8 cellular contexts compared by ENCODE assay signal in the genomic region with DNA sequence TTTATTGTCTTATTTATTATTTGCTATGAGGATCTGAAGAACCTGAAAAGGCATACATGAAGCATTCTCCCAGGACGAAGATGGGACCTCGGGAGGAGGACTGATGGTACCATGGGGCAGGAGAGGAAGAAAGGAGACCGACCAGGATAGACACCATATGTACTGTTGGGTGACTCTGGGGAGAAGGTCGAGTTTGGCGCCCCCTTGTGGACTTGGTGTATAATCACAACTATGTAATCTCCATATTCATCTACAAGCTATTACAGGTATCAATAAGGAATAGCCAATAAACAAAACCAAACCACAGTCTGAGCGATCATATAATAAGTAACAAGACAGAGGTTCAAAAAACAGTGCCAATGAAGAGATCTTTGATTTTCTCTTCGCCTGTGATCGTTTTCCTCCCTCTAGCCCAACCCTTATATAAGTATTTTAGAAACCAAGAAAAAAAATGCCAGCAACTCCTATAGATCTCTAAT.
DNase-seq lines count a peak whose midpoint lies in the region; ATAC-seq and TF ChIP-seq lines count a peak whose summit lies in the region.

No MANE protein-coding gene starts in this region.

- peak overlapping the region; percentile 96 for H2AFZ ChIP-seq in OCI-LY3 (ENCODE audit: low read depth, low read length)

- no peak overlapping the region for H3K27ac ChIP-seq in OCI-LY3 (ENCODE audit: low read length)
- H3K27ac ChIP-seq in thoracic aorta = no peak overlapping the region

- H3K27me3 ChIP-seq in OCI-LY3 (ENCODE audit: low read depth, low read length) = peaks cover 12% of the 10 kb centered on the region; the same call in 1 of the 2 replicates
- H3K27me3 ChIP-seq in thoracic aorta (replicated peaks; ENCODE audit: insufficient read depth) = no peaks in the 10 kb centered on the region

- TF ChIP-seq CTCF in OCI-LY3 (IDR thresholded peaks at IDR 0.05; ENCODE audit: low read depth, low read length) (peak; percentile 78), fibroblast of mammary gland (conservative IDR thresholded peaks at IDR 0.05; ENCODE audit: control insufficient read depth, insufficient read depth, low read depth, low read length) (peak; percentile 73), thoracic aorta (IDR thresholded peaks at IDR 0.05) (peak; percentile 60)

- H3K36me3 ChIP-seq in OCI-LY3 (replicated peaks; ENCODE audit: low read depth, low read length) = no peaks in the 10 kb centered on the region
- no peaks in the 10 kb centered on the region for H3K36me3 ChIP-seq in thoracic aorta

- DNase-seq in AML-193 (lab: John Stamatoyannopoulos, UW) = peak; percentile 21 to 40
- peak; percentile 21 for DNase-seq in GM19240 (ENCODE audit: insufficient read length, low spot score)
- peak in 48 of 76 experiments; percentile 1 to 65 (median 34) for DNase-seq in HUDEP-2 (lab: John Stamatoyannopoulos, UW; ENCODE audit: unreplicated experiment in 76 of 76)
- peak; percentile 50 for DNase-seq in activated T-cell treated with anti-CD3 and anti-CD28 coated beads for 48 hours (ENCODE audit: low read depth)
- DNase-seq in fibroblast of mammary gland (ENCODE audit: low read depth) = peak; percentile 63
- peak; percentile 27 for DNase-seq in occipital lobe (lab: John Stamatoyannopoulos, UW)
- no peak for DNase-seq in thoracic aorta (ENCODE audit: low spot score)

- no peak for ATAC-seq in thoracic aorta (ENCODE audit: insufficient number of reproducible peaks, low FRiP score, low read depth)

- H3K9me3 ChIP-seq in OCI-LY3 (ENCODE audit: insufficient read depth, low read length) (no peaks in the 10 kb centered on the region), thoracic aorta (no peaks in the 10 kb centered on the region)

- H4K20me1 ChIP-seq in OCI-LY3 (ENCODE audit: insufficient read depth, low read length) = no peaks in the 10 kb centered on the region

- no peaks in the 10 kb centered on the region for H3K79me2 ChIP-seq in OCI-LY3 (ENCODE audit: low read length)

- H3K9ac ChIP-seq in OCI-LY3 (ENCODE audit: low read length) = no peak overlapping the region

- H3K4me1 ChIP-seq in OCI-LY3 (ENCODE audit: low read length) = no peaks in the 10 kb centered on the region
- no peaks in the 10 kb centered on the region for H3K4me1 ChIP-seq in thoracic aorta (ENCODE audit: control insufficient read depth in 1 of 2, low read depth in 2 of 2)

- H3K4me2 ChIP-seq in OCI-LY3 (ENCODE audit: low read length) = peak overlapping the region; percentile 46

- H3K4me3 ChIP-seq in OCI-LY3 (ENCODE audit: low read length) = peak overlapping the region; percentile 39
- H3K4me3 ChIP-seq in fibroblast of mammary gland (ENCODE audit: control insufficient read depth, low read depth, low read length) = no peak overlapping the region
- H3K4me3 ChIP-seq in thoracic aorta = no peak overlapping the region
